1 cellular context compared by ENCODE assay signal in the genomic region with DNA sequence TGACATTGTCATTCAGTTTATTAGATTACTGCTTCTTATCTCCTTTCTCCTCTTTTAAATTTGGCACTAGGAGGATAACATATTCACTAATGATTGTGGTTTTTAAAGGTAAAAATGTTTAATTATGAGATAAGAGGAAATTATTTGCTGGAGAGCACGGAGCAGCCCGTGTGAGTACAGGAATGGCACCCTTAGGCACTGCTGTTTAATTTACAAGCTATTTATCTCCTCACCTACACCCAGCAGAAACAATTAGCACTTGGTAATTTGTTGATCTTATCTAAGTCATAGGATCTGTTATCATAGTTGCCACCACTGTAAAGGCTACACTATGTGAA.
TF ChIP-seq lines count a peak whose summit lies in the region.

No MANE protein-coding gene starts in this region.

TF ChIP-seq in IMR-90, 13 proteins besides CTCF, POLR2A, EP300 and RAD21:
- TF ChIP-seq MXI1 (IDR thresholded peaks at IDR 0.05; ENCODE audit: borderline replicate concordance, low read depth, low read length): no peak
